20 cellular contexts compared by ENCODE assay signal in the genomic region with DNA sequence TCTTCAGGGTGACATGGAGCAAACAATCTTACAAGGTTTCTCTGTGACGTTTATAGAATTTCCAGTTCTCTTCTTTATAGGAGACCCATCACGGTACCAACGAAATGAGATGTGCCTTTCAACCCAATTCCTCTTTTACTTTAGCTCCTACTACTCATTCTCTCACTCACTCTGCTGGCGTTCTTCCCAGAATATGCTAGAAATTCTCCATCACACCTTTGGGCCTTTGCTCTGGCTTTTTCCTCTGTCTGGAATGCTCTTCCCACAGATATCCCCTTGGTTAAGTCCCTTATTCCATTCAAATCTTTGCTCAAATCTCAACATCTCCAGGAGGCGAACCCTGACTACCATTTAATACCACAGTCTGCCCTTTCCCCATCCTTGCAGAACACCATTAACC. TPM values are rescaled to one million over a fixed set of nuclear protein-coding genes. Genes with fewer than 3 reads are reported as not detected.
DNase-seq lines count a peak whose midpoint lies in the region; ATAC-seq and TF ChIP-seq lines count a peak whose summit lies in the region.
"Had no signal": no experiment of that assay in that cellular context is flagged by ENCODE, and none has a peak within 500 bp of the region (broad histone marks: within the 10 kb centered on the region; RNA-seq: fewer than 3 reads in every experiment).

No MANE protein-coding gene starts in this region.

- ATAC-seq in Right ventricle myocardium superior (ENCODE audit: poor library complexity) (peak; percentile 76), heart right ventricle (peak; percentile 29 to 71 (median 58)), HG03039 (IDR thresholded peaks at IDR 0.05; ENCODE audit: unreplicated experiment) (no peak), HG02973 (IDR thresholded peaks at IDR 0.05; ENCODE audit: unreplicated experiment) (no peak)
- ATAC-seq: effector memory CD8-positive, alpha-beta T cell had no signal

- no peaks in the 10 kb centered on the region for H3K9me3 ChIP-seq in heart right ventricle
- no peaks in the 10 kb centered on the region for H3K9me3 ChIP-seq in subcutaneous abdominal adipose tissue (ENCODE audit: control insufficient read depth in 5 of 5, low read length in 5 of 5)
- H3K9me3 ChIP-seq: BLaER1 treated with 17β-estradiol and CSF1 and Interleukin-3, amounts not matched to agents 10 nM and 100 nM; esophagus squamous epithelium; MG63 had no signal

- no peaks in the 10 kb centered on the region for H3K27me3 ChIP-seq in heart right ventricle
- no peaks in the 10 kb centered on the region for H3K27me3 ChIP-seq in subcutaneous abdominal adipose tissue (ENCODE audit: control insufficient read depth in 5 of 5, insufficient read depth in 4 of 5, low read length in 5 of 5)
- H3K27me3 ChIP-seq: BLaER1 treated with 17β-estradiol and CSF1 and Interleukin-3, amounts not matched to agents 10 nM and 100 nM; esophagus squamous epithelium; MG63 had no signal

- no peaks in the 10 kb centered on the region for H3K36me3 ChIP-seq in heart right ventricle
- peaks cover 0 to 8% (median 0%) of the 10 kb centered on the region in 5 donors for H3K36me3 ChIP-seq in subcutaneous abdominal adipose tissue (ENCODE audit: control insufficient read depth in 5 of 5, insufficient read depth in 5 of 5, low read length in 5 of 5)
- H3K36me3 ChIP-seq: BLaER1 treated with 17β-estradiol and CSF1 and Interleukin-3, amounts not matched to agents 10 nM and 100 nM; esophagus squamous epithelium had no signal

- H3K4me3 ChIP-seq in heart right ventricle (no peak overlapping the region), subcutaneous abdominal adipose tissue (ENCODE audit: low read depth in 1 of 5, low read length in 5 of 5) (no peak overlapping the region)
- H3K4me3 ChIP-seq: BLaER1 treated with 17β-estradiol and CSF1 and Interleukin-3, amounts not matched to agents 10 nM and 100 nM; esophagus squamous epithelium; MG63 had no signal

- DNase-seq in Right ventricle myocardium superior (no peak), cardiac septum (ENCODE audit: low spot score) (no peak), astrocyte of the hippocampus (ENCODE audit: low read depth, low spot score) (peak; percentile 68), heart right ventricle (peak in 1 of 2 donors; percentile 32), COR-L47 (lab: John Stamatoyannopoulos, UW) (no peak)
- DNase-seq: activated CD4-positive, alpha-beta T cell treated with anti-CD3 and anti-CD28 coated beads, Interleukin-2, amount 50 U/mL, for 48 hours; activated gamma-delta T cell treated with Interleukin-2 at 50 U/mL for 16 hours; Calu3; effector memory CD8-positive, alpha-beta T cell; esophagus squamous epithelium; MG63; NCI-H1436 treated with DMSO at 0.1 percent for 48 hours; NCI-H526; nucleus accumbens; stimulated activated CD4-positive, alpha-beta T cell treated with anti-CD3 and anti-CD28 coated beads, Interleukin-15, amount 100 ng/mL, for 24 hours had no signal

- 55% methylated on average over 5 of the region's 5 CpGs for WGBS in heart right ventricle, 2 donors

- no peak for TF ChIP-seq CTCF in heart right ventricle (IDR thresholded peaks at IDR 0.05)

- intact Hi-C loops in Right ventricle myocardium superior (cut with DNase I) (no loop called here), cardiac septum (cut with DNase I) (loop anchor here (5.0 kb wide), 1 partner anchor 37 kb away; a partner anchor contains a TSS), heart right ventricle (cut with DNase I) (no loop called here)

- H3K27ac ChIP-seq in heart right ventricle (peak overlapping the region in 1 of 10 donors; percentile 24), subcutaneous abdominal adipose tissue (ENCODE audit: low read depth, low read length) (peak overlapping the region; percentile 21)
- H3K27ac ChIP-seq: BLaER1 treated with 17β-estradiol and CSF1 and Interleukin-3, amounts not matched to agents 10 nM and 100 nM; esophagus squamous epithelium had no signal

- H3K4me1 ChIP-seq in heart right ventricle (peaks cover 0 to 49% (median 13%) of the 10 kb centered on the region in 9 donors), subcutaneous abdominal adipose tissue (ENCODE audit: control insufficient read depth in 5 of 5, insufficient read depth in 5 of 5, low read length in 5 of 5) (peaks cover 3 to 30% (median 12%) of the 10 kb centered on the region in 5 donors)

- H3K9ac ChIP-seq in subcutaneous abdominal adipose tissue (ENCODE audit: low read length in 5 of 5), result no peak overlapping the region
- H3K9ac ChIP-seq: BLaER1 treated with 17β-estradiol and CSF1 and Interleukin-3, amounts not matched to agents 10 nM and 100 nM had no signal

RNA-seq across cellular contexts. Expression of a gene that starts 39.0 kb away (rescaled TPM):
- total RNA-seq in Right ventricle myocardium superior (66.9 TPM), cardiac septum (60.8 TPM), heart right ventricle (10 to 100 TPM; 41.4 to 83.2 (median 63.0) TPM)
- polyA plus RNA-seq in heart right ventricle, result 10 to 100 TPM; 14.5 to 16.1 TPM
- total RNA-seq: T-helper 2 cell treated with Interferon-gamma antibody and Interleukin-4, amounts not matched to agents 100 ng/mL and 5 ng/mL, for 36 hours had no signal

Comparison
In these comparisons a context has a peak if more than half of its experiments do, and no peak if none do; other contexts are left out.
1. ATAC-seq: peak in Right ventricle myocardium superior (single experiment) and heart right ventricle (8 of 8); none in HG03039 (single experiment) and HG02973 (single experiment).